8 cellular contexts compared by ENCODE assay signal in genomic region chr7:22726849-22727792, GRCh38. TPM values are rescaled to one million over a fixed set of nuclear protein-coding genes. Genes with fewer than 3 reads are reported as not detected.
DNase-seq lines count a peak whose midpoint lies in the region; ATAC-seq, FAIRE-seq and TF ChIP-seq lines count a peak whose summit lies in the region.

TSS of gene IL6 (plus strand) at chr7:22727200. CDS start at chr7:22727263, 63 bp downstream.

- H4K91ac ChIP-seq in trophoblast cell (ENCODE audit: low read depth, low read length), result peak within 1 kb of the TSS; percentile 87

- H2BK120ac ChIP-seq in trophoblast cell (ENCODE audit: insufficient read depth, low read length, poor library complexity), result peak within 1 kb of the TSS; percentile 86

- TF ChIP-seq POLR2A in H54 (IDR thresholded peaks at IDR 0.05; ENCODE audit: low read depth, low read length), result no peak

- no peak within 1 kb of the TSS for H3K9ac ChIP-seq in trophoblast cell (ENCODE audit: low read length)

- H2BK12ac ChIP-seq in trophoblast cell (ENCODE audit: low read length), result peak within 1 kb of the TSS; percentile 89

- H2AK5ac ChIP-seq in trophoblast cell (ENCODE audit: low read length), result peak within 1 kb of the TSS; percentile 51

- TF ChIP-seq CTCF in AG04450 (IDR thresholded peaks at IDR 0.05; ENCODE audit: low read depth, low read length) (no peak), heart right ventricle (IDR thresholded peaks at IDR 0.05) (no peak)

- peak within 1 kb of the TSS; percentile 80 for H3K4ac ChIP-seq in trophoblast cell (ENCODE audit: low read depth, low read length)

- H3K27me3 ChIP-seq in AG04450 (ENCODE audit: control insufficient read depth, insufficient read depth, low read length) (no peaks in the 10 kb centered on the region), heart right ventricle (no peaks in the 10 kb centered on the region), trophoblast cell (ENCODE audit: insufficient read depth, low read length) (no peaks in the 10 kb centered on the region)

- ATAC-seq in heart right ventricle (peak; percentile 91 to 95 (median 95)), HG02973 (IDR thresholded peaks at IDR 0.05; ENCODE audit: unreplicated experiment) (no peak)

- peaks cover 6% of the 10 kb centered on the region for H3K79me2 ChIP-seq in trophoblast cell (ENCODE audit: control insufficient read depth, insufficient read depth, low read length, poor library complexity)

- 15 to 16% methylated on average over 31 of the region's 31 CpGs for WGBS in heart right ventricle, 2 donors
- no CpG with 5 or more reads among the region's 31 CpGs for WGBS in trophoblast cell (ENCODE audit: extremely low coverage, insufficient coverage, insufficient read length)

- no peak for FAIRE-seq in H54 (lab: Jason Lieb, UNC)

- H3K27ac ChIP-seq in AG04450 (ENCODE audit: low read depth, low read length) (peak within 1 kb of the TSS; percentile 97), heart right ventricle (peak within 1 kb of the TSS; percentile 56 to 86 (median 75)), trophoblast cell (ENCODE audit: low read depth, low read length) (peak within 1 kb of the TSS; percentile 70)

- H4K8ac ChIP-seq in trophoblast cell (ENCODE audit: low read depth, low read length), result peak within 1 kb of the TSS; percentile 83

- POLR2A ChIA-PET in AG04450 (lab: Yijun Ruan, JAX), result interaction anchor here (0.7 to 1.7 kb wide), 16 partner anchors 9 to 179 kb away, joined by 3 to 16 read pairs (median 4); no protein-coding TSS in a partner anchor

- H3K79me1 ChIP-seq in trophoblast cell (ENCODE audit: low read length), result peaks cover 11% of the 10 kb centered on the region

- H2AFZ ChIP-seq in trophoblast cell (ENCODE audit: insufficient read depth, low read length, poor library complexity), result peak within 1 kb of the TSS; percentile 58

- DNase-seq in AG04450 (ENCODE audit: low read depth, low spot score), result peak; percentile 83
- DNase-seq in H54 (ENCODE audit: insufficient read length, low spot score), result peak; percentile 72
- peak; percentile 77 for DNase-seq in NCI-H82 (lab: John Stamatoyannopoulos, UW)
- peak; percentile 88 for DNase-seq in amniotic stem cell (lab: John Stamatoyannopoulos, UW)
- DNase-seq in heart right ventricle, result peak; percentile 84 to 89
- DNase-seq in trophoblast cell, result peak; percentile 41 to 80
- no peak for DNase-seq in RKO (ENCODE audit: low spot score)

- H3K9me3 ChIP-seq in AG04450 (ENCODE audit: control insufficient read depth, insufficient read depth, low read length), result no peaks in the 10 kb centered on the region; the same call in 1 of the 2 replicates
- H3K9me3 ChIP-seq in heart right ventricle, result no peaks in the 10 kb centered on the region
- H3K9me3 ChIP-seq in trophoblast cell (ENCODE audit: insufficient read depth, low read depth, low read length), result no peaks in the 10 kb centered on the region

- H3K36me3 ChIP-seq in heart right ventricle (peaks cover 0 to 18% (median 0%) of the 10 kb centered on the region in 9 donors), trophoblast cell (ENCODE audit: control insufficient read depth in 1 of 2, insufficient read depth in 2 of 2, low read length in 2 of 2) (no peaks in the 10 kb centered on the region)

- intact Hi-C loops in heart right ventricle (cut with DNase I), result loop anchor here (1.0 to 10.0 kb wide), 13 partner anchors 55 to 338 kb away; no protein-coding TSS in a partner anchor

- CTCF ChIA-PET in AG04450 (lab: Charles Lee), result interaction anchor here (0.6 to 8.0 kb wide), 18 partner anchors 9 to 328 kb away, joined by 3 to 174 read pairs (median 6); no protein-coding TSS in a partner anchor

- peak within 1 kb of the TSS; percentile 88 for H2BK5ac ChIP-seq in trophoblast cell (ENCODE audit: low read depth, low read length, poor library complexity)

- H3K14ac ChIP-seq in trophoblast cell (ENCODE audit: low read length), result peak within 1 kb of the TSS; percentile 53

- H3K4me2 ChIP-seq in trophoblast cell (ENCODE audit: low read length), result peak within 1 kb of the TSS; percentile 43

- H4K12ac ChIP-seq in trophoblast cell (ENCODE audit: low read depth, low read length), result peak within 1 kb of the TSS; percentile 67

- H3K4me3 ChIP-seq in AG04450 (ENCODE audit: low read depth, low read length) (peak within 1 kb of the TSS; percentile 76), heart right ventricle (peak within 1 kb of the TSS in 9 of 10 donors; percentile 32 to 53 (median 46)), trophoblast cell (ENCODE audit: low read depth, low read length) (peak within 1 kb of the TSS; percentile 37)

- H3K18ac ChIP-seq in trophoblast cell (ENCODE audit: low read length), result peak within 1 kb of the TSS; percentile 46

- H3K4me1 ChIP-seq in heart right ventricle, result peaks cover 4 to 60% (median 43%) of the 10 kb centered on the region in 9 donors
- H3K4me1 ChIP-seq in trophoblast cell (ENCODE audit: control insufficient read depth in 1 of 2, insufficient read depth in 2 of 2, low read length in 2 of 2), result peaks cover 14 to 15% of the 10 kb centered on the region in 2 experiments

- H3K23ac ChIP-seq in trophoblast cell (ENCODE audit: low read length), result no peak within 1 kb of the TSS

RNA-seq across cellular contexts. Expression of gene IL6, which starts in this region (rescaled TPM):
- polyA plus RNA-seq in AG04450 (2011; rRNA removed) (12.7 and 18.4 TPM in 2 replicates), heart right ventricle (1 to 10 TPM; 1.1 to 4.0 TPM)
- polyA minus RNA-seq in AG04450 (2011; rRNA and poly(A)+ RNA removed), result 11.2 and 14.8 TPM in 2 replicates
- 10 to 100 TPM in 2 of 10 donors, 1 to 10 TPM in 7, under 1 TPM in 1; 0.44 to 15.5 (median 3.3) TPM for total RNA-seq in heart right ventricle
- polyA plus RNA-seq in trophoblast cell (2013), result 11.5 and 15.6 TPM in 2 replicates
